Comparison of ENCODE assay signal across 26 cellular contexts in the genomic region with DNA sequence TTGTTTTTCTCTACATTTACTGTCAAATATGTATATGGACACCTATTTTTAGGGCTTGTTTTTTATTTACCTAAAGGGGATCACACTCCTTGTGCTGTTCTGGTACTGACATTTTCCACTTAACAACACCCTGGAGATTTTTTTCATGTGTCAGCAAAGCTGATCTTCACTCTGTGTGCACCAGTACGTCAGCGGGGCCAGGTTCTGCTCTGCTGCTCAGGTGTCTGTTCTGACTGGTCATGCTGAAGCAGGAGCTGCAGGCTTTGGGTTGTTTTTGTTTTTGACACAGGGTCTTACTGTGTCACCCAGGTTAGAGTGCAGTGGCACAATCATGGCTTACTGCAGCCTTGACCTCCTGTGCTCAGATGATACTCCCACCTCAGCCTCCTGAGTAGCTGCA.
DNase-seq lines count a peak whose midpoint lies in the region; ATAC-seq and TF ChIP-seq lines count a peak whose summit lies in the region.
"Had no signal": no experiment of that assay in that cellular context is flagged by ENCODE, and none has a peak within 500 bp of the region (broad histone marks: within the 10 kb centered on the region; RNA-seq: fewer than 3 reads in every experiment).

No MANE protein-coding gene starts in this region.

- intact Hi-C loops in heart left ventricle (cut with DNase I) = no loop called here

- 85 to 91% (median 90%) methylated on average over 2 of the region's 2 CpGs for whole genome bisulfite sequencing in heart left ventricle, 4 donors

- H3K36me3 Mint-ChIP-seq in activated naive CD8-positive, alpha-beta T cell treated with anti-CD3 and anti-CD28 coated beads, Interleukin-2, amount 50 U/mL, for 24 hours (ENCODE audit: low read depth) = no peaks in the 10 kb centered on the region
- no peaks in the 10 kb centered on the region for H3K36me3 Mint-ChIP-seq in activated naive CD8-positive, alpha-beta T cell treated with anti-CD3 and anti-CD28 coated beads for 36 hours
- H3K36me3 Mint-ChIP-seq: activated naive CD4-positive, alpha-beta T cell treated with anti-CD3 and anti-CD28 coated beads, Interleukin-2, amount 50 U/mL, for 72 hours had no signal

- TF ChIP-seq CTCF in heart left ventricle (IDR thresholded peaks at IDR 0.05) = no peak

- H3K27ac Mint-ChIP-seq in activated naive CD8-positive, alpha-beta T cell treated with anti-CD3 and anti-CD28 coated beads, Interleukin-2, amount 50 U/mL, for 24 hours = peak overlapping the region; percentile 52
- H3K27ac Mint-ChIP-seq in activated naive CD8-positive, alpha-beta T cell treated with anti-CD3 and anti-CD28 coated beads for 36 hours = no peak overlapping the region
- H3K27ac Mint-ChIP-seq: activated naive CD4-positive, alpha-beta T cell treated with anti-CD3 and anti-CD28 coated beads, Interleukin-2, amount 50 U/mL, for 72 hours; T-helper 17 cell had no signal

- H3K27me3 Mint-ChIP-seq in activated naive CD8-positive, alpha-beta T cell treated with anti-CD3 and anti-CD28 coated beads, Interleukin-2, amount 50 U/mL, for 24 hours = no peaks in the 10 kb centered on the region
- no peaks in the 10 kb centered on the region for H3K27me3 Mint-ChIP-seq in activated naive CD8-positive, alpha-beta T cell treated with anti-CD3 and anti-CD28 coated beads for 36 hours

- H3K9me3 Mint-ChIP-seq in activated naive CD8-positive, alpha-beta T cell treated with anti-CD3 and anti-CD28 coated beads, Interleukin-2, amount 50 U/mL, for 24 hours = no peaks in the 10 kb centered on the region
- no peaks in the 10 kb centered on the region for H3K9me3 Mint-ChIP-seq in activated naive CD8-positive, alpha-beta T cell treated with anti-CD3 and anti-CD28 coated beads for 36 hours
- H3K9me3 Mint-ChIP-seq: activated naive CD4-positive, alpha-beta T cell treated with anti-CD3 and anti-CD28 coated beads, Interleukin-2, amount 50 U/mL, for 72 hours had no signal

- no peaks in the 10 kb centered on the region for H3K36me3 ChIP-seq in heart left ventricle
- H3K36me3 ChIP-seq: spleen, tibial artery had no signal

- DNase-seq in activated naive CD8-positive, alpha-beta T cell treated with anti-CD3 and anti-CD28 coated beads, Interleukin-2, amount 50 U/mL, for 24 hours = no peak
- DNase-seq in activated naive CD8-positive, alpha-beta T cell treated with anti-CD3 and anti-CD28 coated beads for 36 hours = no peak
- DNase-seq in glomerular visceral epithelial cell (ENCODE audit: extremely low spot score) (peak; percentile 3), SIG-M5 treated with dmso at 0.1 percent for 504 hours (lab: John Stamatoyannopoulos, UW; ENCODE audit: unreplicated experiment) (no peak), heart left ventricle (no peak), SW480 (ENCODE audit: low spot score) (no peak)
- DNase-seq: activated CD4-positive, alpha-beta T cell treated with anti-CD3 and anti-CD28 coated beads, Interleukin-2, amount 50 U/mL, for 1 hour; foreskin fibroblast; GM23248; hypothalamus; KBM-7; NCI-H146; NCI-H2171 treated with DMSO at 0.1 percent for 48 hours; NCI-H524 treated with DMSO at 0.1 percent for 48 hours; spleen; stimulated activated CD4-positive, alpha-beta T cell treated with anti-CD3 and anti-CD28 coated beads, Interleukin-4, amount 100 ng/mL, for 1 hour; stimulated activated naive CD8-positive, alpha-beta T cell treated with anti-CD3 and anti-CD28 coated beads, Interleukin-15, Interleukin-2, amounts not matched to agents 100 U/mL and 50 U/mL, for 24 hours; T-helper 17 cell; tibial artery had no signal

- H3K4me3 ChIP-seq in heart left ventricle = no peak overlapping the region
- H3K4me3 ChIP-seq: GM23248, spleen, tibial artery had no signal

- no peak overlapping the region for H3K27ac ChIP-seq in heart left ventricle
- H3K27ac ChIP-seq: 22Rv1, epithelial cell of prostate, GM23248, tibial artery, VCaP had no signal

- no peaks in the 10 kb centered on the region for H3K4me1 ChIP-seq in heart left ventricle
- H3K4me1 ChIP-seq: spleen, tibial artery had no signal

- H3K4me1 Mint-ChIP-seq in activated naive CD8-positive, alpha-beta T cell treated with anti-CD3 and anti-CD28 coated beads, Interleukin-2, amount 50 U/mL, for 24 hours = no peaks in the 10 kb centered on the region
- no peaks in the 10 kb centered on the region for H3K4me1 Mint-ChIP-seq in activated naive CD8-positive, alpha-beta T cell treated with anti-CD3 and anti-CD28 coated beads for 36 hours

- H3K27me3 ChIP-seq in heart left ventricle = peaks cover 0 to 12% (median 0%) of the 10 kb centered on the region in 9 donors

- no peaks in the 10 kb centered on the region for H3K9me3 ChIP-seq in heart left ventricle
- H3K9me3 ChIP-seq: spleen, tibial artery had no signal

- ATAC-seq in activated naive CD8-positive, alpha-beta T cell treated with anti-CD3 and anti-CD28 coated beads, Interleukin-2, amount 50 U/mL, for 24 hours = no peak
- ATAC-seq in HG03159 (IDR thresholded peaks at IDR 0.05; ENCODE audit: unreplicated experiment) (peak; percentile 73), HG02763 (IDR thresholded peaks at IDR 0.05; ENCODE audit: unreplicated experiment) (no peak), heart left ventricle (no peak)
- ATAC-seq: activated naive CD4-positive, alpha-beta T cell treated with anti-CD3 and anti-CD28 coated beads, Interleukin-2, amount 50 U/mL, for 72 hours; stimulated activated naive CD8-positive, alpha-beta T cell treated with anti-CD3 and anti-CD28 coated beads, Interleukin-15, Interleukin-2, amounts not matched to agents 100 U/mL and 50 U/mL, for 24 hours; T-helper 17 cell had no signal

- no peak for TF ChIP-seq POLR2A in heart left ventricle (IDR thresholded peaks at IDR 0.05)

- no peak overlapping the region for H3K4me3 Mint-ChIP-seq in activated naive CD8-positive, alpha-beta T cell treated with anti-CD3 and anti-CD28 coated beads, Interleukin-2, amount 50 U/mL, for 24 hours
- no peak overlapping the region for H3K4me3 Mint-ChIP-seq in activated naive CD8-positive, alpha-beta T cell treated with anti-CD3 and anti-CD28 coated beads for 36 hours
- H3K4me3 Mint-ChIP-seq: activated T-helper 1 cell treated with anti-CD3 and anti-CD28 coated beads, Interleukin-12 subunit alpha, Interleukin-12 subunit beta, Interleukin-2, Interleukin-4 antibody, amounts not matched to agents 30 ng/mL and 10 ng/mL and 1 ng/mL, durations not matched to agents 14 hours and 24 hours and 36 hours; T-helper 17 cell had no signal
